In genomic region chr3:15602146-15602536, GRCh38 we compare ENCODE assay signal across 8 cellular contexts. TPM values are rescaled to one million over a fixed set of nuclear protein-coding genes. Genes with fewer than 3 reads are reported as not detected.
DNase-seq lines count a peak whose midpoint lies in the region; ATAC-seq, FAIRE-seq and TF ChIP-seq lines count a peak whose summit lies in the region.

No MANE protein-coding gene starts in this region.

- peaks cover 0 to 30% of the 10 kb centered on the region in 2 experiments; a peak in 2 of 3 replicates for H3K36me3 ChIP-seq in HEK293 (ENCODE audit: control insufficient read depth in 2 of 2, insufficient read depth in 1 of 2, low read length in 2 of 2)
- H3K36me3 ChIP-seq in PC-3 (ENCODE audit: low read depth, low read length), result peaks cover 5% of the 10 kb centered on the region; the same call in 1 of the 2 replicates
- H3K36me3 ChIP-seq in esophagus muscularis mucosa, result peaks cover 13 to 28% (median 21%) of the 10 kb centered on the region in 4 donors
- no peaks in the 10 kb centered on the region for H3K36me3 ChIP-seq in pancreas

- POLR2A ChIA-PET in HEK293 (lab: Yijun Ruan, JAX) (interaction anchor here (0.6 to 1.6 kb wide), 7 partner anchors 9 to 537 kb away, joined by 3 to 17 read pairs (median 4); partner anchors contain the start of genes ANKRD28 and MRPS25), PC-3 (lab: Charles Lee; ENCODE audit: unreplicated experiment) (interaction anchor here (0.6 kb wide), 1 partner anchor 45 kb away, joined by 4 read pairs; no protein-coding TSS in a partner anchor)

- H3K9me3 ChIP-seq in HEK293 (ENCODE audit: control insufficient read depth, insufficient read depth, low read depth, low read length) (no peaks in the 10 kb centered on the region), PC-3 (ENCODE audit: low read length) (no peaks in the 10 kb centered on the region), esophagus muscularis mucosa (no peaks in the 10 kb centered on the region), pancreas (no peaks in the 10 kb centered on the region)

- H3K4me1 ChIP-seq in HEK293 (ENCODE audit: control insufficient read depth, insufficient read depth, low read length) (no peaks in the 10 kb centered on the region), PC-3 (ENCODE audit: insufficient read depth, low read length) (peaks cover 24% of the 10 kb centered on the region; the same call in 1 of the 2 replicates), esophagus muscularis mucosa (peaks cover 22 to 60% (median 49%) of the 10 kb centered on the region in 4 donors), pancreas (peaks cover 11 to 37% (median 29%) of the 10 kb centered on the region in 3 donors)

- no peaks in the 10 kb centered on the region for H3K9me2 ChIP-seq in PC-3 (replicated peaks; ENCODE audit: low read length)

- CTCF ChIA-PET in HEK293 (lab: Yijun Ruan, JAX), result interaction anchor here (0.6 kb wide), 1 partner anchor 270 kb away, joined by 3 read pairs; the partner anchor contains the start of gene SH3BP5
- CTCF ChIA-PET in PC-3 (lab: Charles Lee), result interaction anchor here (0.5 kb wide), 1 partner anchor 42 kb away, joined by 3 read pairs; no protein-coding TSS in a partner anchor

- peak overlapping the region; percentile 80 for H3K9ac ChIP-seq in PC-3 (ENCODE audit: low read length)

- 4% methylated on average over 9 of the region's 9 CpGs for WGBS in esophagus muscularis mucosa
- 1 to 2% methylated on average over 9 of the region's 9 CpGs for WGBS in pancreas, 2 donors

- TF ChIP-seq EP300 in esophagus muscularis mucosa (IDR thresholded peaks at IDR 0.05), result no peak

- FAIRE-seq in pancreas (lab: Jason Lieb, UNC), result no peak

- ATAC-seq in PC-3 (peak; percentile 23), pancreas (peak in 3 of 4 donors; percentile 2 to 6 (median 4)), GM19463 (IDR thresholded peaks at IDR 0.05; ENCODE audit: unreplicated experiment) (no peak)

- DNase-seq in PC-3 (no peak), esophagus muscularis mucosa (ENCODE audit: extremely low spot score) (no peak), pancreas (no peak), inferior parietal cortex (ENCODE audit: extremely low spot score) (no peak), MV-4-11 (lab: John Stamatoyannopoulos, UW) (no peak)

- H3K27me3 ChIP-seq in PC-3 (ENCODE audit: low read length) (no peaks in the 10 kb centered on the region), esophagus muscularis mucosa (no peaks in the 10 kb centered on the region), pancreas (no peaks in the 10 kb centered on the region)

- H3K79me2 ChIP-seq in PC-3 (ENCODE audit: low read length), result peaks cover 22% of the 10 kb centered on the region

- H3F3A ChIP-seq in PC-3 (ENCODE audit: low read length, unreplicated experiment), result no peaks in the 10 kb centered on the region

- TF ChIP-seq CTCF in HEK293 (tag by site-specific recombination; IDR thresholded peaks at IDR 0.05), result no peak
- no peak for TF ChIP-seq CTCF in PC-3 (conservative IDR thresholded peaks at IDR 0.05; ENCODE audit: low read depth, low read length)
- TF ChIP-seq CTCF in esophagus muscularis mucosa (IDR thresholded peaks at IDR 0.05), result no peak
- TF ChIP-seq CTCF in pancreas (IDR thresholded peaks at IDR 0.05), result no peak

- peak overlapping the region; percentile 92 for H3K4me3 ChIP-seq in GM08714 (ENCODE audit: low read length)
- H3K4me3 ChIP-seq in HEK293 (ENCODE audit: low read depth, low read length), result peak overlapping the region; percentile 55
- H3K4me3 ChIP-seq in PC-3 (ENCODE audit: low read length), result peak overlapping the region; percentile 88
- H3K4me3 ChIP-seq in esophagus muscularis mucosa, result peak overlapping the region; percentile 78 to 95 (median 78)
- peak overlapping the region; percentile 62 to 85 (median 74) for H3K4me3 ChIP-seq in pancreas

- no peak for TF ChIP-seq POLR2A in esophagus muscularis mucosa (IDR thresholded peaks at IDR 0.05; ENCODE audit: low read depth)

- intact Hi-C loops in PC-3 (cut with micrococcal nuclease) (no loop called here), esophagus muscularis mucosa (cut with DNase I) (no loop called here), pancreas (cut with DNase I) (no loop called here)

- peak overlapping the region; percentile 85 for H2AFZ ChIP-seq in PC-3 (ENCODE audit: low read length)

- no peaks in the 10 kb centered on the region for H4K20me1 ChIP-seq in PC-3 (ENCODE audit: low read length)

- H3K4me2 ChIP-seq in PC-3 (ENCODE audit: low read length), result peak overlapping the region; percentile 96

- TSS peak; percentile 85 for BruUV-seq in PC-3 (replicated peaks; lab: Mats Ljungman, UMichigan)

- H3K27ac ChIP-seq in HEK293 (ENCODE audit: extremely low read depth, low read depth, low read length), result peak overlapping the region; percentile 53
- peak overlapping the region; percentile 53 for H3K27ac ChIP-seq in PC-3 (ENCODE audit: low read length)
- peak overlapping the region; percentile 87 to 92 (median 88) for H3K27ac ChIP-seq in esophagus muscularis mucosa (replicated peaks in 1 of 4)
- H3K27ac ChIP-seq in pancreas, result peak overlapping the region; percentile 73 to 94 (median 88)

TF ChIP-seq in HEK293, 187 proteins besides CTCF, POLR2A, EP300 and RAD21 (continues in another document):
- TF ChIP-seq ZNF18 (tag by site-specific recombination; IDR thresholded peaks at IDR 0.05), result no peak
- no peak for TF ChIP-seq ZNF677 (tag by site-specific recombination; IDR thresholded peaks at IDR 0.05)
- peak; percentile 60; the same call in 1 of the 2 replicates for TF ChIP-seq ZNF24 (tag by site-specific recombination; IDR thresholded peaks at IDR 0.05)
- TF ChIP-seq ZNF561 (tag by site-specific recombination; IDR thresholded peaks at IDR 0.05; ENCODE audit: borderline replicate concordance), result peak; percentile 73
- no peak for TF ChIP-seq SP3 (tag by site-specific recombination; IDR thresholded peaks at IDR 0.05)
- TF ChIP-seq, protein P1, sequence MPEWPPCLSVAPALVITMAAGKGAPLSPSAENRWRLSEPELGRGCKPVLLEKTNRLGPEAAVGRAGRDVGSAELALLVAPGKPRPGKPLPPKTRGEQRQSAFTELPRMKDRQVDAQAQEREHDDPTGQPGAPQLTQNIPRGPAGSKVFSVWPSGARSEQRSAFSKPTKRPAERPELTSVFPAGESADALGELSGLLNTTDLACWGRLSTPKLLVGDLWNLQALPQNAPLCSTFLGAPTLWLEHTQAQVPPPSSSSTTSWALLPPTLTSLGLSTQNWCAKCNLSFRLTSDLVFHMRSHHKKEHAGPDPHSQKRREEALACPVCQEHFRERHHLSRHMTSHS (tag by site-specific recombination; IDR thresholded peaks at IDR 0.05), result no peak
- no peak for TF ChIP-seq GLI4 (tag by site-specific recombination; IDR thresholded peaks at IDR 0.05)
- 0 out of 2 replicates have a peak, but pooled peaks have one; percentile 58 for TF ChIP-seq ZXDB (tag by site-specific recombination; IDR thresholded peaks at IDR 0.05)
- TF ChIP-seq, protein P2, sequence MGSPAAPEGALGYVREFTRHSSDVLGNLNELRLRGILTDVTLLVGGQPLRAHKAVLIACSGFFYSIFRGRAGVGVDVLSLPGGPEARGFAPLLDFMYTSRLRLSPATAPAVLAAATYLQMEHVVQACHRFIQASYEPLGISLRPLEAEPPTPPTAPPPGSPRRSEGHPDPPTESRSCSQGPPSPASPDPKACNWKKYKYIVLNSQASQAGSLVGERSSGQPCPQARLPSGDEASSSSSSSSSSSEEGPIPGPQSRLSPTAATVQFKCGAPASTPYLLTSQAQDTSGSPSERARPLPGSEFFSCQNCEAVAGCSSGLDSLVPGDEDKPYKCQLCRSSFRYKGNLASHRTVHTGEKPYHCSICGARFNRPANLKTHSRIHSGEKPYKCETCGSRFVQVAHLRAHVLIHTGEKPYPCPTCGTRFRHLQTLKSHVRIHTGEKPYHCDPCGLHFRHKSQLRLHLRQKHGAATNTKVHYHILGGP (tag by site-specific recombination; IDR thresholded peaks at IDR 0.05), result 0 out of 2 replicates have a peak, but pooled peaks have one; percentile 31
- TF ChIP-seq ZNF629 (tag by site-specific recombination; IDR thresholded peaks at IDR 0.05), result peak; percentile 7; the same call in 1 of the 2 replicates
- 0 out of 2 replicates have a peak, but pooled peaks have one; percentile 70 for TF ChIP-seq ZNF324 (tag by site-specific recombination; IDR thresholded peaks at IDR 0.05)
- TF ChIP-seq ZNF302 (tag by site-specific recombination; IDR thresholded peaks at IDR 0.05; ENCODE audit: low read depth), result peak; percentile 64; the same call in 1 of the 2 replicates
- no peak for TF ChIP-seq KLF1 (tag by site-specific recombination; IDR thresholded peaks at IDR 0.05)
- TF ChIP-seq ZFP69B (tag by site-specific recombination; IDR thresholded peaks at IDR 0.05), result peak; percentile 2; the same call in 1 of the 2 replicates
- peak; percentile 56; the same call in 1 of the 2 replicates for TF ChIP-seq ZSCAN30 (tag by site-specific recombination; IDR thresholded peaks at IDR 0.05)

RNA-seq across cellular contexts. Expression of gene BTD, which starts 0.6 kb away (rescaled TPM):
- total RNA-seq in PC-3 (2014; rRNA removed), result 11.7 and 17.1 TPM in 2 replicates
- 10 to 100 TPM; 38.5 to 65.2 (median 41.6) TPM for total RNA-seq in esophagus muscularis mucosa
- 10 to 100 TPM; 14.2 to 22.0 (median 16.7) TPM for total RNA-seq in pancreas
- polyA plus RNA-seq in pancreas, result 10 to 100 TPM in 1 of 2 donors, 1 to 10 TPM in 1; 6.2 to 16.5 TPM

RNA-seq across cellular contexts. Expression of gene HACL1, which starts 0.8 kb away (rescaled TPM):
- total RNA-seq in PC-3 (2014; rRNA removed) (20.3 and 25.5 TPM in 2 replicates), esophagus muscularis mucosa (10 to 100 TPM; 19.3 to 27.0 (median 22.0) TPM), pancreas (10 to 100 TPM; 10.2 to 18.8 (median 12.8) TPM)
- polyA plus RNA-seq in pancreas, result 10 to 100 TPM in 1 of 2 donors, 1 to 10 TPM in 1; 6.5 to 11.5 TPM
